Comparison of ENCODE assay signal across 1 cellular context in the genomic region with DNA sequence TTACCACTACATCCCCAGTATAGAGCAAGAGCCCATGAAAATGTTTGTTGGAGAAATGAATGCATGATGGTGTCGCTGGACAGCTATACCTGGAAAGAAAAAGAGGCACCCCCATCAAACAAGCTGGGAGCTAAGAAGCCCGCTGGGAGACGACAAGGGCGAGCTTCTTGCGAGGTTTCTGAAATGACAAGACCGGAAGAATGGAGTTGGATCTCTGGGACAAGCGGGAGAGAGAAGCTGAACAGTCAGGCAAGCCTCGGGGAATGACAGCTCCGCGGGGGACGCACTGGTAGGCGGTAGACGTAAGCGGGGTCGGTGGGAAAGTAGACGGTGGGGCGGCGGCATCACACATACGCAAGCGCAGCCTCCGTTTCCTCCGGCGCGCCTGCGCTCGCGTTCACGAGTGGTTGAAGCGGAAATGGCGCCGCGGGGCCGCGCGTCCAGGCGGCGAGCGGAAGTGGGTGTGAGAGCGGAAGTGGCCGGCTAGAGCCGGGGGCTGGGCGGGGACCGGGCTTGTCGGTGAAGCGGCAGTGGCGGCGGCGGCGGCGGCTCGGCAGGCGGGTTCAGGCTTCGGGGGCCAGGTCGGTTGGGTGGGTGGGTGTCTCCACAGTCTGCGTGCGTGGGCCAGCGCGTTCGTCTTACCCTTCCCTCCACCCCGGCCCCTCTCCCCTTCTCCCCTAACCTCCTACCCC.
TF ChIP-seq lines count a peak whose summit lies in the region.

Gene ARPC2 (plus strand): TSS at position 516 of the 692 bp plus-strand sequence. CDS start 282 bp downstream, outside the sequence.

TF ChIP-seq in WTC11, 78 proteins besides CTCF, POLR2A, EP300 and RAD21 (continued from another document):
- TF ChIP-seq, protein P1, sequence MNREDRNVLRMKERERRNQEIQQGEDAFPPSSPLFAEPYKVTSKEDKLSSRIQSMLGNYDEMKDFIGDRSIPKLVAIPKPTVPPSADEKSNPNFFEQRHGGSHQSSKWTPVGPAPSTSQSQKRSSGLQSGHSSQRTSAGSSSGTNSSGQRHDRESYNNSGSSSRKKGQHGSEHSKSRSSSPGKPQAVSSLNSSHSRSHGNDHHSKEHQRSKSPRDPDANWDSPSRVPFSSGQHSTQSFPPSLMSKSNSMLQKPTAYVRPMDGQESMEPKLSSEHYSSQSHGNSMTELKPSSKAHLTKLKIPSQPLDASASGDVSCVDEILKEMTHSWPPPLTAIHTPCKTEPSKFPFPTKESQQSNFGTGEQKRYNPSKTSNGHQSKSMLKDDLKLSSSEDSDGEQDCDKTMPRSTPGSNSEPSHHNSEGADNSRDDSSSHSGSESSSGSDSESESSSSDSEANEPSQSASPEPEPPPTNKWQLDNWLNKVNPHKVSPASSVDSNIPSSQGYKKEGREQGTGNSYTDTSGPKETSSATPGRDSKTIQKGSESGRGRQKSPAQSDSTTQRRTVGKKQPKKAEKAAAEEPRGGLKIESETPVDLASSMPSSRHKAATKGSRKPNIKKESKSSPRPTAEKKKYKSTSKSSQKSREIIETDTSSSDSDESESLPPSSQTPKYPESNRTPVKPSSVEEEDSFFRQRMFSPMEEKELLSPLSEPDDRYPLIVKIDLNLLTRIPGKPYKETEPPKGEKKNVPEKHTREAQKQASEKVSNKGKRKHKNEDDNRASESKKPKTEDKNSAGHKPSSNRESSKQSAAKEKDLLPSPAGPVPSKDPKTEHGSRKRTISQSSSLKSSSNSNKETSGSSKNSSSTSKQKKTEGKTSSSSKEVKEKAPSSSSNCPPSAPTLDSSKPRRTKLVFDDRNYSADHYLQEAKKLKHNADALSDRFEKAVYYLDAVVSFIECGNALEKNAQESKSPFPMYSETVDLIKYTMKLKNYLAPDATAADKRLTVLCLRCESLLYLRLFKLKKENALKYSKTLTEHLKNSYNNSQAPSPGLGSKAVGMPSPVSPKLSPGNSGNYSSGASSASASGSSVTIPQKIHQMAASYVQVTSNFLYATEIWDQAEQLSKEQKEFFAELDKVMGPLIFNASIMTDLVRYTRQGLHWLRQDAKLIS (CRISPR knock-in tag; IDR thresholded peaks at IDR 0.05; ENCODE audit: borderline replicate concordance): 0 out of 2 replicates have a peak, but pooled peaks have one; percentile 14
- no peak for TF ChIP-seq HMGXB4 (CRISPR knock-in tag; IDR thresholded peaks at IDR 0.05)
- peak; percentile 73; the same call in 1 of the 2 replicates for TF ChIP-seq GABPB1 (CRISPR knock-in tag; IDR thresholded peaks at IDR 0.05)
- TF ChIP-seq ATF1 (CRISPR knock-in tag; IDR thresholded peaks at IDR 0.05): no peak
- TF ChIP-seq ZNF423 (CRISPR knock-in tag; IDR thresholded peaks at IDR 0.05): no peak
- no peak for TF ChIP-seq ZNF232 (CRISPR knock-in tag; IDR thresholded peaks at IDR 0.05)
- TF ChIP-seq ZNF671 (CRISPR knock-in tag; IDR thresholded peaks at IDR 0.05): no peak
- 0 out of 2 replicates have a peak, but pooled peaks have one; percentile 31 for TF ChIP-seq PRRX2 (CRISPR knock-in tag; IDR thresholded peaks at IDR 0.05)
